In genomic region chr18:51559198-51559901, GRCh38 we compare ENCODE assay signal across 1 cellular context.
TF ChIP-seq lines count a peak whose summit lies in the region.

No MANE protein-coding gene starts in this region.

TF ChIP-seq in HepG2, 621 proteins besides CTCF, POLR2A, EP300 and RAD21:
- no peak for TF ChIP-seq ONECUT2 (CRISPR knock-in tag; IDR thresholded peaks at IDR 0.05)
- peak; percentile 8; the same call in 1 of the 2 replicates for TF ChIP-seq CEBPB (IDR thresholded peaks at IDR 0.05; ENCODE audit: borderline replicate concordance, low read depth, low read length)
- no peak for TF ChIP-seq ZBED4 (CRISPR knock-in tag; IDR thresholded peaks at IDR 0.05; ENCODE audit: borderline replicate concordance)
- TF ChIP-seq MYNN (CRISPR knock-in tag; IDR thresholded peaks at IDR 0.05; ENCODE audit: low read depth) = no peak
- no peak for TF ChIP-seq TEAD2 (CRISPR knock-in tag; IDR thresholded peaks at IDR 0.05)
- no peak for TF ChIP-seq PCBP2 (optimal IDR thresholded peaks at IDR 0.05; ENCODE audit: low read depth, low read length, poor library complexity, severe bottlenecking)
- TF ChIP-seq E2F1 (CRISPR knock-in tag; IDR thresholded peaks at IDR 0.05) = no peak
- no peak for TF ChIP-seq TBL1XR1 (IDR thresholded peaks at IDR 0.05; ENCODE audit: borderline replicate concordance, low read length, partially characterized antibody)
- TF ChIP-seq HNF4A (CRISPR knock-in tag; IDR thresholded peaks at IDR 0.05) = 0 out of 2 replicates have a peak, but pooled peaks have one; percentile 32
- TF ChIP-seq ZNF609 (CRISPR knock-in tag; IDR thresholded peaks at IDR 0.05; ENCODE audit: borderline replicate concordance) = no peak
- no peak for TF ChIP-seq PBX3 (CRISPR knock-in tag; IDR thresholded peaks at IDR 0.05; ENCODE audit: borderline replicate concordance)
- no peak for TF ChIP-seq ZSCAN21 (CRISPR knock-in tag; IDR thresholded peaks at IDR 0.05; ENCODE audit: borderline replicate concordance)
- TF ChIP-seq BHLHE40 (IDR thresholded peaks at IDR 0.05; ENCODE audit: low read length) = no peak
